ENCODE assay signal across 9 cellular contexts in genomic region chr16:15509593-15510520, GRCh38.
A peak's percentile ranks its signal among the peaks of the same experiment; 100 is the strongest.
DNase-seq lines count a peak whose midpoint lies in the region; ATAC-seq and TF ChIP-seq lines count a peak whose summit lies in the region.
"Had no signal": no experiment of that assay in that cellular context is flagged by ENCODE, and none has a peak within 500 bp of the region (broad histone marks: within the 10 kb centered on the region; RNA-seq: fewer than 3 reads in every experiment).

No MANE protein-coding gene starts in this region.

- CTCF ChIA-PET in activated CD8-positive, alpha-beta memory T cell treated with anti-CD3 and anti-CD28 coated beads, Interleukin-2, amount 10 ng/mL, durations not matched to agents 7 days and 5 days (lab: Charles Lee): interaction anchor here (1.0 to 1.7 kb wide), 3 partner anchors 73 to 134 kb away, joined by 3 to 6 read pairs (median 3); partner anchors contain the start of gene MARF1

- peaks cover 10% of the 10 kb centered on the region for H3K27me3 Mint-ChIP-seq in activated CD8-positive, alpha-beta memory T cell treated with anti-CD3 and anti-CD28 coated beads, Interleukin-2, amount 10 ng/mL, durations not matched to agents 7 days and 5 days
- H3K27me3 Mint-ChIP-seq in dendritic cell treated with granulocyte-macrophage colony-stimulating factor and Interleukin-4, amounts not matched to agents 40 ng/mL and 50 ng/mL, for 4 days: peaks cover 31% of the 10 kb centered on the region

- no peak overlapping the region for H3K27ac ChIP-seq in OCI-LY3 (ENCODE audit: low read length)

- H3K79me2 ChIP-seq in OCI-LY3 (ENCODE audit: low read length): no peaks in the 10 kb centered on the region

- H3K4me1 Mint-ChIP-seq in activated CD8-positive, alpha-beta memory T cell treated with anti-CD3 and anti-CD28 coated beads, Interleukin-2, amount 10 ng/mL, durations not matched to agents 7 days and 5 days: peaks cover 19% of the 10 kb centered on the region
- peaks cover 22% of the 10 kb centered on the region for H3K4me1 Mint-ChIP-seq in dendritic cell treated with granulocyte-macrophage colony-stimulating factor and Interleukin-4, amounts not matched to agents 40 ng/mL and 50 ng/mL, for 4 days (ENCODE audit: low read depth)
- H3K4me1 Mint-ChIP-seq in stimulated activated effector memory CD8-positive, alpha-beta T cell treated with anti-CD3 and anti-CD28 coated beads, Interleukin-12 subunit alpha, Interleukin-12 subunit beta, amount 100 ng/mL, for 72 hours: peaks cover 17% of the 10 kb centered on the region

- H3K36me3 ChIP-seq in OCI-LY3 (replicated peaks; ENCODE audit: low read depth, low read length): no peaks in the 10 kb centered on the region

- H3K4me3 ChIP-seq in OCI-LY3 (ENCODE audit: low read length): no peak overlapping the region

- no peaks in the 10 kb centered on the region for H3K36me3 Mint-ChIP-seq in activated CD8-positive, alpha-beta memory T cell treated with anti-CD3 and anti-CD28 coated beads, Interleukin-2, amount 10 ng/mL, durations not matched to agents 7 days and 5 days
- H3K36me3 Mint-ChIP-seq in dendritic cell treated with granulocyte-macrophage colony-stimulating factor and Interleukin-4, amounts not matched to agents 40 ng/mL and 50 ng/mL, for 4 days (ENCODE audit: low read depth): no peaks in the 10 kb centered on the region
- H3K36me3 Mint-ChIP-seq in stimulated activated effector memory CD8-positive, alpha-beta T cell treated with anti-CD3 and anti-CD28 coated beads, Interleukin-12 subunit alpha, Interleukin-12 subunit beta, amount 100 ng/mL, for 72 hours: no peaks in the 10 kb centered on the region

- peaks cover 23% of the 10 kb centered on the region for H3K27me3 ChIP-seq in OCI-LY3 (ENCODE audit: low read depth, low read length)

- intact Hi-C loops in dendritic cell treated with granulocyte-macrophage colony-stimulating factor and Interleukin-4, amounts not matched to agents 40 ng/mL and 50 ng/mL, for 4 days (cut with micrococcal nuclease): no loop called here

- no peaks in the 10 kb centered on the region for H3K9me3 Mint-ChIP-seq in activated CD8-positive, alpha-beta memory T cell treated with anti-CD3 and anti-CD28 coated beads, Interleukin-2, amount 10 ng/mL, durations not matched to agents 7 days and 5 days (ENCODE audit: low read depth)
- H3K9me3 Mint-ChIP-seq in dendritic cell treated with granulocyte-macrophage colony-stimulating factor and Interleukin-4, amounts not matched to agents 40 ng/mL and 50 ng/mL, for 4 days: no peaks in the 10 kb centered on the region
- H3K9me3 Mint-ChIP-seq in stimulated activated effector memory CD8-positive, alpha-beta T cell treated with anti-CD3 and anti-CD28 coated beads, Interleukin-12 subunit alpha, Interleukin-12 subunit beta, amount 100 ng/mL, for 72 hours: no peaks in the 10 kb centered on the region

- no peak overlapping the region for H3K9ac ChIP-seq in OCI-LY3 (ENCODE audit: low read length)

- no peak overlapping the region for H3K4me2 ChIP-seq in OCI-LY3 (ENCODE audit: low read length)

- no peaks in the 10 kb centered on the region for H3K4me1 ChIP-seq in OCI-LY3 (ENCODE audit: low read length)

- peak; percentile 5; the same call in 1 of the 2 replicates for TF ChIP-seq CTCF in OCI-LY3 (IDR thresholded peaks at IDR 0.05; ENCODE audit: low read depth, low read length)

- no peaks in the 10 kb centered on the region for H4K20me1 ChIP-seq in OCI-LY3 (ENCODE audit: insufficient read depth, low read length)

- ATAC-seq in activated CD8-positive, alpha-beta memory T cell treated with anti-CD3 and anti-CD28 coated beads, Interleukin-2, amount 10 ng/mL, durations not matched to agents 7 days and 5 days: peak; percentile 58
- ATAC-seq in stimulated activated effector memory CD8-positive, alpha-beta T cell treated with anti-CD3 and anti-CD28 coated beads, Interleukin-12 subunit alpha, Interleukin-12 subunit beta, amount 100 ng/mL, for 72 hours: peak; percentile 59
- ATAC-seq in GM21360 (IDR thresholded peaks at IDR 0.05; ENCODE audit: unreplicated experiment) (no peak), HG02870 (IDR thresholded peaks at IDR 0.05; ENCODE audit: unreplicated experiment) (no peak)

- H3K27ac Mint-ChIP-seq in activated CD8-positive, alpha-beta memory T cell treated with anti-CD3 and anti-CD28 coated beads, Interleukin-2, amount 10 ng/mL, durations not matched to agents 7 days and 5 days: peak overlapping the region; percentile 76
- H3K27ac Mint-ChIP-seq in dendritic cell treated with granulocyte-macrophage colony-stimulating factor and Interleukin-4, amounts not matched to agents 40 ng/mL and 50 ng/mL, for 4 days: peak overlapping the region; percentile 48
- peak overlapping the region; percentile 52 for H3K27ac Mint-ChIP-seq in stimulated activated effector memory CD8-positive, alpha-beta T cell treated with anti-CD3 and anti-CD28 coated beads, Interleukin-12 subunit alpha, Interleukin-12 subunit beta, amount 100 ng/mL, for 72 hours

- no peak overlapping the region for H2AFZ ChIP-seq in OCI-LY3 (ENCODE audit: low read depth, low read length)

- H3K9me3 ChIP-seq in OCI-LY3 (ENCODE audit: insufficient read depth, low read length): no peaks in the 10 kb centered on the region

- H3K4me3 Mint-ChIP-seq in activated CD8-positive, alpha-beta memory T cell treated with anti-CD3 and anti-CD28 coated beads, Interleukin-2, amount 10 ng/mL, durations not matched to agents 7 days and 5 days: no peak overlapping the region
- H3K4me3 Mint-ChIP-seq in dendritic cell treated with granulocyte-macrophage colony-stimulating factor and Interleukin-4, amounts not matched to agents 40 ng/mL and 50 ng/mL, for 4 days: no peak overlapping the region
- H3K4me3 Mint-ChIP-seq in stimulated activated effector memory CD8-positive, alpha-beta T cell treated with anti-CD3 and anti-CD28 coated beads, Interleukin-12 subunit alpha, Interleukin-12 subunit beta, amount 100 ng/mL, for 72 hours: no peak overlapping the region

- DNase-seq in activated CD8-positive, alpha-beta memory T cell treated with anti-CD3 and anti-CD28 coated beads, Interleukin-2, amount 10 ng/mL, durations not matched to agents 7 days and 5 days: peak; percentile 59
- no peak for DNase-seq in activated CD8-positive, alpha-beta memory T cell treated with anti-CD3 and anti-CD28 coated beads, Interleukin-2, amount 50 U/mL, for 4 hours
- peak; percentile 5 to 59 for DNase-seq in stimulated activated effector memory CD8-positive, alpha-beta T cell treated with anti-CD3 and anti-CD28 coated beads, Interleukin-12 subunit alpha, Interleukin-12 subunit beta, amount 100 ng/mL, for 72 hours (ENCODE audit: low spot score in 2 of 2)
- DNase-seq in T-helper 9 cell: no peak
- DNase-seq: NCI-H774 had no signal

Comparison
In these comparisons a context has a peak if more than half of its experiments do, and no peak if none do; other contexts are left out.
1. DNase-seq: peak in activated CD8-positive, alpha-beta memory T cell treated with anti-CD3 and anti-CD28 coated beads, Interleukin-2, amount 10 ng/mL, durations not matched to agents 7 days and 5 days (single experiment) and stimulated activated effector memory CD8-positive, alpha-beta T cell treated with anti-CD3 and anti-CD28 coated beads, Interleukin-12 subunit alpha, Interleukin-12 subunit beta, amount 100 ng/mL, for 72 hours (2 of 2); none in activated CD8-positive, alpha-beta memory T cell treated with anti-CD3 and anti-CD28 coated beads, Interleukin-2, amount 50 U/mL, for 4 hours (single experiment) and T-helper 9 cell (single experiment).
2. ATAC-seq: peak in activated CD8-positive, alpha-beta memory T cell treated with anti-CD3 and anti-CD28 coated beads, Interleukin-2, amount 10 ng/mL, durations not matched to agents 7 days and 5 days (single experiment) and stimulated activated effector memory CD8-positive, alpha-beta T cell treated with anti-CD3 and anti-CD28 coated beads, Interleukin-12 subunit alpha, Interleukin-12 subunit beta, amount 100 ng/mL, for 72 hours (single experiment); none in GM21360 (single experiment) and HG02870 (single experiment).
3. Peak in every context shown above with its lines, with median percentiles within 50 percentile points of each other: H3K27ac Mint-ChIP-seq.